22 cellular contexts compared by ENCODE assay signal in genomic region chr20:2162125-2162822, GRCh38.
DNase-seq lines count a peak whose midpoint lies in the region; ATAC-seq, FAIRE-seq and TF ChIP-seq lines count a peak whose summit lies in the region.
"Had no signal": no experiment of that assay in that cellular context is flagged by ENCODE, and none has a peak within 500 bp of the region (broad histone marks: within the 10 kb centered on the region; RNA-seq: fewer than 3 reads in every experiment).

No MANE protein-coding gene starts in this region.

- peak; percentile 34 for ATAC-seq in left lobe of liver
- ATAC-seq in omental fat pad (ENCODE audit: low FRiP score): peak; percentile 41
- ATAC-seq in HG03439 (IDR thresholded peaks at IDR 0.05; ENCODE audit: unreplicated experiment): no peak
- ATAC-seq: GM12878, Panc1, Right ventricle myocardium inferior had no signal

- no peak overlapping the region for H3K4me3 ChIP-seq in AG10803 (ENCODE audit: low read length)
- H3K4me3 ChIP-seq: GM12878 had no signal

- TF ChIP-seq CTCF in AG10803 (conservative IDR thresholded peaks at IDR 0.05; ENCODE audit: low read length): no peak
- TF ChIP-seq CTCF in omental fat pad (IDR thresholded peaks at IDR 0.05): no peak

- no peak for FAIRE-seq in RCC 7860 (lab: Jason Lieb, UNC)
- FAIRE-seq: GM12878, H1 had no signal

- peak; percentile 12 for DNase-seq in AG10803 (ENCODE audit: low read depth)
- peak; percentile 21 for DNase-seq in RPMI7951 (ENCODE audit: low read depth)
- no peak for DNase-seq in left lobe of liver (ENCODE audit: low spot score)
- DNase-seq in omental fat pad (ENCODE audit: low spot score): no peak
- DNase-seq in activated T-cell treated with anti-CD3 and anti-CD28 coated beads, Interleukin-2, amount 50 U/mL, for 1 hour: no peak
- DNase-seq in HPDE6-E6E7 (ENCODE audit: extremely low spot score): no peak
- DNase-seq in RCC 7860 (ENCODE audit: low spot score): no peak
- DNase-seq: Caco-2; CD4-positive, alpha-beta T cell; Karpas-422; MM.1S; NCI-H1092; NCI-H146; NCI-H2081; NCI-H2171 treated with DMSO at 0.1 percent for 48 hours; NCI-H446; NCI-H526 treated with DMSO at 0.1 percent for 48 hours had no signal

Comparison
In these comparisons a context has a peak if more than half of its experiments do, and no peak if none do; other contexts are left out.
1. DNase-seq: peak in AG10803 (single experiment) and RPMI7951 (single experiment); none in left lobe of liver (single experiment), omental fat pad (single experiment), activated T-cell treated with anti-CD3 and anti-CD28 coated beads, Interleukin-2, amount 50 U/mL, for 1 hour (single experiment), HPDE6-E6E7 (single experiment) and RCC 7860 (single experiment).